1 cellular context compared by ENCODE assay signal in genomic region chr2:101341901-101342624, GRCh38.
TF ChIP-seq lines count a peak whose summit lies in the region.

No MANE protein-coding gene starts in this region.

TF ChIP-seq in Ishikawa, 13 proteins besides CTCF, POLR2A, EP300 and RAD21 (continued from another document):
- TF ChIP-seq ZBTB7A (IDR thresholded peaks at IDR 0.05; ENCODE audit: low read depth) (no peak), CEBPB (IDR thresholded peaks at IDR 0.05) (no peak), FOXM1 (IDR thresholded peaks at IDR 0.05; ENCODE audit: borderline replicate concordance, low read depth) (no peak), TEAD4 (IDR thresholded peaks at IDR 0.05) (no peak), TCF12 (IDR thresholded peaks at IDR 0.05; ENCODE audit: low read depth) (no peak), EGR1 (IDR thresholded peaks at IDR 0.05) (no peak)
